In the genomic region with DNA sequence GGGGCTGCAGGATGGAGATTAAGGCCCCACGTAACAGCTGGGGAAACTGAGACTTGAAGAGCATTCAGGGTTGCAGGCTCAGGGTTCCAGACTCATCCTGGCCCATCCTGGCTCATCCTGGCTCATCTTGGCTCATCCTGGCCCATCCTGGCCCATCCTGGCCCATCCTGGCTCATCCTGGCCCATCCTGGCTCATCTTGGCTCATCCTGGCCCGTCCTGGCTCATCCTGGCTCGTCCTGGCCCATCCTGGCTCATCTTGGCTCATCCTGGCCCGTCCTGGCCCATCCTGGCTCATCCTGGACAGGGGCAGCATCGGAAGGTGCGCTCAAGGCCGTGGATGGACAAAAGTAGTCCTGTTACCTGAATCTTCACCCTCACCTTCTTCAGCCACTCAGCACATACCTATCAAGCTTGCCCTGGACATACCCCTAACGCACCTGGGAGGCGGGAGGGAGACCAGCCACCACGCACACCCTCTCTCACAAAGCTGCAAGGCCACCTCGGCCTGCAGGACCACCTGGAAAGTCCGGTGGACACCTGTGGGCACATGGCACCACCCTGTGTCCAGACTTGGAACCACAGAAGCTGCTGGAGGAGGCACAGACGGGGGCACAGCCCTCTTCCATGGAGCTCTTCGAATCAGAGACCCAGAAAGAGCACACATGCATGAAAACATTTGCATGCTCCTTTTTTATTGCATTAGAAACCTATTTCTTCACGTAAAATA, we compare ENCODE assay signal across 1 cellular context.
TF ChIP-seq lines count a peak whose summit lies in the region.

No MANE protein-coding gene starts in this region.

TF ChIP-seq in H1, 55 proteins besides CTCF, POLR2A, EP300 and RAD21:
- TF ChIP-seq TAF1 (IDR thresholded peaks at IDR 0.05; ENCODE audit: low read depth, low read length): no peak
- no peak for TF ChIP-seq SIX5 (IDR thresholded peaks at IDR 0.05; ENCODE audit: low read depth, low read length)
- TF ChIP-seq SIRT6 (IDR thresholded peaks at IDR 0.05; ENCODE audit: low read length): no peak
- TF ChIP-seq, protein P1, sequence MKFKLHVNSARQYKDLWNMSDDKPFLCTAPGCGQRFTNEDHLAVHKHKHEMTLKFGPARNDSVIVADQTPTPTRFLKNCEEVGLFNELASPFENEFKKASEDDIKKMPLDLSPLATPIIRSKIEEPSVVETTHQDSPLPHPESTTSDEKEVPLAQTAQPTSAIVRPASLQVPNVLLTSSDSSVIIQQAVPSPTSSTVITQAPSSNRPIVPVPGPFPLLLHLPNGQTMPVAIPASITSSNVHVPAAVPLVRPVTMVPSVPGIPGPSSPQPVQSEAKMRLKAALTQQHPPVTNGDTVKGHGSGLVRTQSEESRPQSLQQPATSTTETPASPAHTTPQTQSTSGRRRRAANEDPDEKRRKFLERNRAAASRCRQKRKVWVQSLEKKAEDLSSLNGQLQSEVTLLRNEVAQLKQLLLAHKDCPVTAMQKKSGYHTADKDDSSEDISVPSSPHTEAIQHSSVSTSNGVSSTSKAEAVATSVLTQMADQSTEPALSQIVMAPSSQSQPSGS (IDR thresholded peaks at IDR 0.05; ENCODE audit: low read length): no peak
- TF ChIP-seq TBP (IDR thresholded peaks at IDR 0.05; ENCODE audit: low read depth, low read length): no peak
- TF ChIP-seq, protein P2, sequence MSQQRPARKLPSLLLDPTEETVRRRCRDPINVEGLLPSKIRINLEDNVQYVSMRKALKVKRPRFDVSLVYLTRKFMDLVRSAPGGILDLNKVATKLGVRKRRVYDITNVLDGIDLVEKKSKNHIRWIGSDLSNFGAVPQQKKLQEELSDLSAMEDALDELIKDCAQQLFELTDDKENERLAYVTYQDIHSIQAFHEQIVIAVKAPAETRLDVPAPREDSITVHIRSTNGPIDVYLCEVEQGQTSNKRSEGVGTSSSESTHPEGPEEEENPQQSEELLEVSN (IDR thresholded peaks at IDR 0.05): no peak
- TF ChIP-seq RBBP5 (IDR thresholded peaks at IDR 0.05; ENCODE audit: borderline replicate concordance, low read depth, low read length): no peak
- TF ChIP-seq KDM5A (IDR thresholded peaks at IDR 0.05; ENCODE audit: low read length): no peak
- no peak for TF ChIP-seq TCF12 (IDR thresholded peaks at IDR 0.05; ENCODE audit: low read depth, low read length)
- no peak for TF ChIP-seq KDM1A (IDR thresholded peaks at IDR 0.05; ENCODE audit: borderline replicate concordance, low read length)
- TF ChIP-seq, protein P3, sequence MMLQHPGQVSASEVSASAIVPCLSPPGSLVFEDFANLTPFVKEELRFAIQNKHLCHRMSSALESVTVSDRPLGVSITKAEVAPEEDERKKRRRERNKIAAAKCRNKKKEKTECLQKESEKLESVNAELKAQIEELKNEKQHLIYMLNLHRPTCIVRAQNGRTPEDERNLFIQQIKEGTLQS (IDR thresholded peaks at IDR 0.05; ENCODE audit: insufficient read depth, low read depth, low read length): no peak
- no peak for TF ChIP-seq JUN (IDR thresholded peaks at IDR 0.05; ENCODE audit: low read depth, low read length)
- TF ChIP-seq FOSL1 (IDR thresholded peaks at IDR 0.05; ENCODE audit: insufficient read depth, low read depth, low read length): no peak
TF ChIP-seq in H1: peak in this region for 0.
